15 cellular contexts compared by ENCODE assay signal in the genomic region with DNA sequence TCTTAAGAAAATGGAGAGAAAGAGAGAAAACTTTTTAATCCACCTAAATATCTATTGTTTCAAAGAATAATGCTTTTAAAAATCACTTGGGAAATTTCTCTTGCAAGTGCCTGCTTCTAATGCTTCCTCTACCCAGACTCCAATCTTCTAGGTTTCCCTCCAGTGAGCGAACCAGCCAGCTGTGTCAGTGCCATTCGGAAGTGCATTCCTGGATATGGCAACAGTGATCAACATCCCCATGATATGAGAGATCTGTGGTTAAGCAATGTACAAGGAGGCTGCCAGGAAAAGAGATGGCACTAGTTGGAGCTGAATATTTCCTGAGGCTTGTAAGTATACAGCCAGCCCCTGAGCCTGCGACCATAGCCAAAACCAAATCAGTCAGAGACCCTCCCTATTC. TPM values are rescaled to one million over a fixed set of nuclear protein-coding genes. Genes with fewer than 3 reads are reported as not detected.
"Had no signal": no experiment of that assay in that cellular context is flagged by ENCODE, and none has a peak within 500 bp of the region (broad histone marks: within the 10 kb centered on the region; RNA-seq: fewer than 3 reads in every experiment).

No MANE protein-coding gene starts in this region.

- H3K27me3 Mint-ChIP-seq: dendritic cell treated with granulocyte-macrophage colony-stimulating factor and Interleukin-4, amounts not matched to agents 40 ng/mL and 50 ng/mL, for 4 days had no signal

- H3K27ac ChIP-seq: left ventricle myocardium inferior, parathyroid adenoma, tibial artery, uterus had no signal

- H3K4me3 Mint-ChIP-seq: activated T-cell treated with anti-CD3 and anti-CD28 coated beads, Interleukin-2, amount 50 U/mL, for 4 hours; dendritic cell treated with granulocyte-macrophage colony-stimulating factor and Interleukin-4, amounts not matched to agents 40 ng/mL and 50 ng/mL, for 4 days; neural crest cell had no signal

- DNase-seq: activated CD4-positive, alpha-beta T cell treated with anti-CD3 and anti-CD28 coated beads, Interleukin-2, amount 50 U/mL, for 4 hours; activated effector memory CD4-positive, alpha-beta T cell treated with anti-CD3 and anti-CD28 coated beads, Interleukin-2, amount 50 U/mL, for 16 hours; activated T-cell treated with anti-CD3 and anti-CD28 coated beads, Interleukin-2, amount 50 U/mL, for 4 hours; cerebellar nuclear complex; erythroblast; left ventricle myocardium inferior; mesendoderm; tibial artery; uterus had no signal

- H3K27ac Mint-ChIP-seq: activated naive CD4-positive, alpha-beta T cell treated with anti-CD3 and anti-CD28 coated beads, Interleukin-2, amount 50 U/mL, for 72 hours; dendritic cell treated with granulocyte-macrophage colony-stimulating factor and Interleukin-4, amounts not matched to agents 40 ng/mL and 50 ng/mL, for 4 days had no signal

- H3K27me3 ChIP-seq: tibial artery, uterus had no signal

- H3K4me3 ChIP-seq: left ventricle myocardium inferior, smooth muscle cell, tibial artery, uterus had no signal

- H3K9me3 ChIP-seq: left ventricle myocardium inferior, tibial artery, uterus had no signal

- H3K36me3 ChIP-seq: left ventricle myocardium inferior, tibial artery, uterus had no signal

- H3K9me3 Mint-ChIP-seq: activated naive CD4-positive, alpha-beta T cell treated with anti-CD3 and anti-CD28 coated beads, Interleukin-2, amount 50 U/mL, for 72 hours; activated T-cell treated with anti-CD3 and anti-CD28 coated beads, Interleukin-2, amount 50 U/mL, for 4 hours; neural crest cell had no signal

- H3K4me1 Mint-ChIP-seq: neural crest cell had no signal

- H3K4me1 ChIP-seq: parathyroid adenoma, tibial artery, uterus had no signal

- H3K36me3 Mint-ChIP-seq: activated naive CD4-positive, alpha-beta T cell treated with anti-CD3 and anti-CD28 coated beads, Interleukin-2, amount 50 U/mL, for 72 hours had no signal

RNA-seq across cellular contexts. Expression of a gene that starts 53.3 kb away (rescaled TPM):
- total RNA-seq: activated naive CD4-positive, alpha-beta T cell treated with anti-CD3 and anti-CD28 coated beads, Interleukin-2, amount 50 U/mL, for 72 hours; activated T-cell treated with anti-CD3 and anti-CD28 coated beads, Interleukin-2, amount 50 U/mL, for 4 hours; T-helper 2 cell treated with Interferon-gamma antibody and Interleukin-4, amounts not matched to agents 100 ng/mL and 5 ng/mL, for 36 hours had no signal
- polyA plus RNA-seq: smooth muscle cell had no signal
